In genomic region chr1:67261646-67262045, GRCh38 we compare ENCODE assay signal across 12 cellular contexts. TPM values are rescaled to one million over a fixed set of nuclear protein-coding genes. Genes with fewer than 3 reads are reported as not detected.
A peak's percentile ranks its signal among the peaks of the same experiment; 100 is the strongest.
DNase-seq lines count a peak whose midpoint lies in the region; ATAC-seq and TF ChIP-seq lines count a peak whose summit lies in the region.
"Had no signal": no experiment of that assay in that cellular context is flagged by ENCODE, and none has a peak within 500 bp of the region (broad histone marks: within the 10 kb centered on the region; RNA-seq: fewer than 3 reads in every experiment).

No MANE protein-coding gene starts in this region.

- H3K27ac ChIP-seq in C4-2B: no peak overlapping the region
- H3K27ac ChIP-seq: psoas muscle had no signal

- DNase-seq in HFF-Myc (ENCODE audit: extremely low read depth, low read depth): no peak
- DNase-seq in activated T-cell treated with anti-CD3 and anti-CD28 coated beads, Interleukin-2, amount 50 U/mL, for 1 hour: peak; percentile 30
- DNase-seq in iPS-NIHi7 (ENCODE audit: extremely low spot score): peak; percentile 26
- DNase-seq in Right ventricle myocardium superior: no peak
- DNase-seq: dermis blood vessel endothelial cell, DMS79, NCI-H524, psoas muscle had no signal

- no peak overlapping the region for H3K4me3 ChIP-seq in HFF-Myc (replicated peaks; ENCODE audit: low read depth, low read length)
- H3K4me3 ChIP-seq: psoas muscle had no signal

- intact Hi-C loops in Right ventricle myocardium superior (cut with DNase I): no loop called here

- TF ChIP-seq CTCF in C4-2B (conservative IDR thresholded peaks at IDR 0.05) (peak; percentile 18), HFF-Myc (IDR thresholded peaks at IDR 0.05; ENCODE audit: low read depth, low read length, missing control alignments) (peak; percentile 23)

- ATAC-seq in Right ventricle myocardium superior (ENCODE audit: poor library complexity): no peak
- no peak for ATAC-seq in HG03159 (IDR thresholded peaks at IDR 0.05; ENCODE audit: unreplicated experiment)
- no peak for ATAC-seq in HG03095 (IDR thresholded peaks at IDR 0.05; ENCODE audit: unreplicated experiment)
- no peak for ATAC-seq in GM19023 (IDR thresholded peaks at IDR 0.05; ENCODE audit: unreplicated experiment)
- ATAC-seq: psoas muscle had no signal

RNA-seq across cellular contexts. Expression of gene IL12RB2, which starts 46.0 kb away (rescaled TPM):
- 0.54 TPM for total RNA-seq in Right ventricle myocardium superior
- total RNA-seq: dermis blood vessel endothelial cell had no signal

Comparison
In these comparisons a context has a peak if more than half of its experiments do, and no peak if none do; other contexts are left out.
1. DNase-seq: peak in activated T-cell treated with anti-CD3 and anti-CD28 coated beads, Interleukin-2, amount 50 U/mL, for 1 hour (single experiment) and iPS-NIHi7 (single experiment); none in HFF-Myc (single experiment) and Right ventricle myocardium superior (single experiment).